Comparison of ENCODE assay signal across 11 cellular contexts in genomic region chr18:33051397-33051796, GRCh38.
A peak's percentile ranks its signal among the peaks of the same experiment; 100 is the strongest.
DNase-seq lines count a peak whose midpoint lies in the region; ATAC-seq, FAIRE-seq and TF ChIP-seq lines count a peak whose summit lies in the region.
"Had no signal": no experiment of that assay in that cellular context is flagged by ENCODE, and none has a peak within 500 bp of the region (broad histone marks: within the 10 kb centered on the region; RNA-seq: fewer than 3 reads in every experiment).

No MANE protein-coding gene starts in this region.

- WGBS in tibial nerve, 2 donors: 25 to 38% methylated on average over 5 of the region's 5 CpGs

- H3K9me3 ChIP-seq in tibial nerve: no peaks in the 10 kb centered on the region

- H3K4me3 ChIP-seq in epithelial cell of esophagus (ENCODE audit: low read length): no peak overlapping the region
- H3K4me3 ChIP-seq in tibial nerve: no peak overlapping the region

- no peaks in the 10 kb centered on the region for H3K27me3 ChIP-seq in tibial nerve

- no peaks in the 10 kb centered on the region for H3K36me3 ChIP-seq in tibial nerve

- FAIRE-seq in D721Med (lab: Jason Lieb, UNC): peak; percentile 44

- no peak for TF ChIP-seq EP300 in tibial nerve (IDR thresholded peaks at IDR 0.05)

- no peak for TF ChIP-seq CTCF in D721Med (IDR thresholded peaks at IDR 0.05; ENCODE audit: insufficient read depth, missing control alignments)
- TF ChIP-seq CTCF in epithelial cell of esophagus (IDR thresholded peaks at IDR 0.05; ENCODE audit: insufficient read depth, low read depth, low read length, missing control alignments): no peak
- no peak for TF ChIP-seq CTCF in tibial nerve (IDR thresholded peaks at IDR 0.05)

- H3K4me1 ChIP-seq in tibial nerve: no peaks in the 10 kb centered on the region

- no peak for ATAC-seq in HG02610 (IDR thresholded peaks at IDR 0.05; ENCODE audit: unreplicated experiment)

- no peak overlapping the region for H3K27ac ChIP-seq in tibial nerve
- H3K27ac ChIP-seq: RWPE1, VCaP had no signal

- no peak for TF ChIP-seq POLR2A in tibial nerve (IDR thresholded peaks at IDR 0.05)

- DNase-seq in D721Med (ENCODE audit: insufficient read length, low spot score): no peak
- DNase-seq in NCI-H146 (lab: John Stamatoyannopoulos, UW): peak; percentile 89
- peak; percentile 94 for DNase-seq in NCI-H748 treated with DMSO at 0.1 percent for 48 hours (lab: John Stamatoyannopoulos, UW)
- DNase-seq in epithelial cell of esophagus (ENCODE audit: low read depth): peak; percentile 79
- DNase-seq in tibial nerve (ENCODE audit: low spot score in 2 of 2): no peak
- DNase-seq in activated CD4-positive, CD25-positive, alpha-beta regulatory T cell treated with anti-CD3 and anti-CD28 coated beads, Interleukin-2, amount 50 U/mL, for 72 hours: no peak
- no peak for DNase-seq in SW480 (ENCODE audit: low spot score)
- DNase-seq: aorta had no signal

Comparison
In these comparisons a context has a peak if more than half of its experiments do, and no peak if none do; other contexts are left out.
1. DNase-seq: peak in NCI-H146 (single experiment), NCI-H748 treated with DMSO at 0.1 percent for 48 hours (single experiment) and epithelial cell of esophagus (single experiment); none in D721Med (single experiment), tibial nerve (0 of 2), activated CD4-positive, CD25-positive, alpha-beta regulatory T cell treated with anti-CD3 and anti-CD28 coated beads, Interleukin-2, amount 50 U/mL, for 72 hours (single experiment) and SW480 (single experiment).